In genomic region chr2:211568439-211568838, GRCh38 we compare ENCODE assay signal across 7 cellular contexts.
"Had no signal": no experiment of that assay in that cellular context is flagged by ENCODE, and none has a peak within 500 bp of the region (broad histone marks: within the 10 kb centered on the region; RNA-seq: fewer than 3 reads in every experiment).

No MANE protein-coding gene starts in this region.

- H3K4me2 ChIP-seq: KMS-11 had no signal

- ATAC-seq: HepG2, K562 had no signal

- H3K4me3 ChIP-seq: K562 had no signal

- H3K9ac ChIP-seq: KMS-11 had no signal

- H3K27ac ChIP-seq: HL-60, KMS-11 had no signal

- DNase-seq: IMR-90, KBM-7, KG1 had no signal
